In genomic region chr5:40682431-40683017, GRCh38 we compare ENCODE assay signal across 1 cellular context.
TF ChIP-seq lines count a peak whose summit lies in the region.

No MANE protein-coding gene starts in this region.

TF ChIP-seq in GM23338, 12 proteins besides CTCF, POLR2A, EP300 and RAD21:
- no peak for TF ChIP-seq ZNF462 (CRISPR knock-in tag; IDR thresholded peaks at IDR 0.05)
- no peak for TF ChIP-seq ZNF114 (CRISPR knock-in tag; IDR thresholded peaks at IDR 0.05)
- TF ChIP-seq, protein P1, sequence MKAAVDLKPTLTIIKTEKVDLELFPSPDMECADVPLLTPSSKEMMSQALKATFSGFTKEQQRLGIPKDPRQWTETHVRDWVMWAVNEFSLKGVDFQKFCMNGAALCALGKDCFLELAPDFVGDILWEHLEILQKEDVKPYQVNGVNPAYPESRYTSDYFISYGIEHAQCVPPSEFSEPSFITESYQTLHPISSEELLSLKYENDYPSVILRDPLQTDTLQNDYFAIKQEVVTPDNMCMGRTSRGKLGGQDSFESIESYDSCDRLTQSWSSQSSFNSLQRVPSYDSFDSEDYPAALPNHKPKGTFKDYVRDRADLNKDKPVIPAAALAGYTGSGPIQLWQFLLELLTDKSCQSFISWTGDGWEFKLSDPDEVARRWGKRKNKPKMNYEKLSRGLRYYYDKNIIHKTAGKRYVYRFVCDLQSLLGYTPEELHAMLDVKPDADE (IDR thresholded peaks at IDR 0.05) = no peak
- no peak for TF ChIP-seq POLR2AphosphoS5 (IDR thresholded peaks at IDR 0.05; ENCODE audit: low read depth)
- TF ChIP-seq STAT1 (IDR thresholded peaks at IDR 0.05; ENCODE audit: unreplicated experiment) = no peak
- TF ChIP-seq NANOG (IDR thresholded peaks at IDR 0.05; ENCODE audit: borderline replicate concordance) = no peak
- TF ChIP-seq, protein P2, sequence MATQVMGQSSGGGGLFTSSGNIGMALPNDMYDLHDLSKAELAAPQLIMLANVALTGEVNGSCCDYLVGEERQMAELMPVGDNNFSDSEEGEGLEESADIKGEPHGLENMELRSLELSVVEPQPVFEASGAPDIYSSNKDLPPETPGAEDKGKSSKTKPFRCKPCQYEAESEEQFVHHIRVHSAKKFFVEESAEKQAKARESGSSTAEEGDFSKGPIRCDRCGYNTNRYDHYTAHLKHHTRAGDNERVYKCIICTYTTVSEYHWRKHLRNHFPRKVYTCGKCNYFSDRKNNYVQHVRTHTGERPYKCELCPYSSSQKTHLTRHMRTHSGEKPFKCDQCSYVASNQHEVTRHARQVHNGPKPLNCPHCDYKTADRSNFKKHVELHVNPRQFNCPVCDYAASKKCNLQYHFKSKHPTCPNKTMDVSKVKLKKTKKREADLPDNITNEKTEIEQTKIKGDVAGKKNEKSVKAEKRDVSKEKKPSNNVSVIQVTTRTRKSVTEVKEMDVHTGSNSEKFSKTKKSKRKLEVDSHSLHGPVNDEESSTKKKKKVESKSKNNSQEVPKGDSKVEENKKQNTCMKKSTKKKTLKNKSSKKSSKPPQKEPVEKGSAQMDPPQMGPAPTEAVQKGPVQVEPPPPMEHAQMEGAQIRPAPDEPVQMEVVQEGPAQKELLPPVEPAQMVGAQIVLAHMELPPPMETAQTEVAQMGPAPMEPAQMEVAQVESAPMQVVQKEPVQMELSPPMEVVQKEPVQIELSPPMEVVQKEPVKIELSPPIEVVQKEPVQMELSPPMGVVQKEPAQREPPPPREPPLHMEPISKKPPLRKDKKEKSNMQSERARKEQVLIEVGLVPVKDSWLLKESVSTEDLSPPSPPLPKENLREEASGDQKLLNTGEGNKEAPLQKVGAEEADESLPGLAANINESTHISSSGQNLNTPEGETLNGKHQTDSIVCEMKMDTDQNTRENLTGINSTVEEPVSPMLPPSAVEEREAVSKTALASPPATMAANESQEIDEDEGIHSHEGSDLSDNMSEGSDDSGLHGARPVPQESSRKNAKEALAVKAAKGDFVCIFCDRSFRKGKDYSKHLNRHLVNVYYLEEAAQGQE (IDR thresholded peaks at IDR 0.05; ENCODE audit: unreplicated experiment) = no peak
- TF ChIP-seq ZNF331 (CRISPR knock-in tag; IDR thresholded peaks at IDR 0.05; ENCODE audit: low read depth) = no peak
- no peak for TF ChIP-seq EZH2 (IDR thresholded peaks at IDR 0.05; ENCODE audit: low read depth, unreplicated experiment)
